8 cellular contexts compared by ENCODE assay signal in genomic region chr5:218457-219289, GRCh38. TPM values are rescaled to one million over a fixed set of nuclear protein-coding genes. Genes with fewer than 3 reads are reported as not detected.
DNase-seq lines count a peak whose midpoint lies in the region; ATAC-seq and TF ChIP-seq lines count a peak whose summit lies in the region.

No MANE protein-coding gene starts in this region.

- peak overlapping the region; percentile 94 for H3K27ac Mint-ChIP-seq in activated CD4-positive, alpha-beta memory T cell treated with anti-CD3 and anti-CD28 coated beads, Interleukin-2, amount 10 ng/mL, durations not matched to agents 7 days and 5 days
- peak overlapping the region; percentile 86 to 98 (median 96) for H3K27ac Mint-ChIP-seq in naive thymus-derived CD8-positive, alpha-beta T cell

- under 1% methylated on average over 30 of the region's 73 CpGs for WGBS in esophagus muscularis mucosa

- CTCF ChIA-PET in activated CD4-positive, alpha-beta memory T cell treated with anti-CD3 and anti-CD28 coated beads, Interleukin-2, amount 10 ng/mL, durations not matched to agents 7 days and 5 days (lab: Charles Lee): interaction anchor here (1.0 to 2.0 kb wide), 6 partner anchors 27 to 228 kb away, joined by 3 to 11 read pairs (median 4); partner anchors contain the start of genes LRRC14B and PDCD6

- peaks cover 45% of the 10 kb centered on the region for H3K36me3 Mint-ChIP-seq in activated CD4-positive, alpha-beta memory T cell treated with anti-CD3 and anti-CD28 coated beads, Interleukin-2, amount 10 ng/mL, durations not matched to agents 7 days and 5 days (ENCODE audit: low read depth)
- H3K36me3 Mint-ChIP-seq in naive thymus-derived CD8-positive, alpha-beta T cell: peaks cover 0 to 31% (median 5%) of the 10 kb centered on the region in 3 donors

- no peak for TF ChIP-seq CTCF in GM12865 (IDR thresholded peaks at IDR 0.05; ENCODE audit: insufficient read depth, low read depth, low read length, missing control alignments)
- peak in 1 of 3 experiments; percentile 9 for TF ChIP-seq CTCF in esophagus muscularis mucosa (IDR thresholded peaks at IDR 0.05)
- no peak for TF ChIP-seq CTCF in vagina (IDR thresholded peaks at IDR 0.05)

- POLR2A ChIA-PET in activated CD4-positive, alpha-beta memory T cell treated with anti-CD3 and anti-CD28 coated beads, Interleukin-2, amount 10 ng/mL, durations not matched to agents 7 days and 5 days (lab: Charles Lee): interaction anchor here (1.0 to 3.0 kb wide), 16 partner anchors 13 to 309 kb away, joined by 3 to 28 read pairs (median 3); partner anchors contain the start of genes LRRC14B and PDCD6
- POLR2A ChIA-PET in naive thymus-derived CD8-positive, alpha-beta T cell (lab: Charles Lee): interaction anchor here (0.8 to 3.6 kb wide), 14 partner anchors 15 to 1582 kb away, joined by 3 to 32 read pairs (median 3); partner anchors contain the start of genes BRD9, PDCD6 and TRIP13

- peaks cover 64% of the 10 kb centered on the region for H3K4me1 Mint-ChIP-seq in activated CD4-positive, alpha-beta memory T cell treated with anti-CD3 and anti-CD28 coated beads, Interleukin-2, amount 10 ng/mL, durations not matched to agents 7 days and 5 days
- peaks cover 20 to 69% (median 65%) of the 10 kb centered on the region in 4 donors for H3K4me1 Mint-ChIP-seq in naive thymus-derived CD8-positive, alpha-beta T cell

- H3K27me3 ChIP-seq in esophagus muscularis mucosa: no peaks in the 10 kb centered on the region
- H3K27me3 ChIP-seq in vagina: no peaks in the 10 kb centered on the region

- no peaks in the 10 kb centered on the region for H3K27me3 Mint-ChIP-seq in activated CD4-positive, alpha-beta memory T cell treated with anti-CD3 and anti-CD28 coated beads, Interleukin-2, amount 10 ng/mL, durations not matched to agents 7 days and 5 days
- H3K27me3 Mint-ChIP-seq in naive thymus-derived CD8-positive, alpha-beta T cell: no peaks in the 10 kb centered on the region

- H3K9me3 ChIP-seq in KOPT-K1 (ENCODE audit: insufficient read depth, low read length, poor library complexity, severe bottlenecking) (no peaks in the 10 kb centered on the region), esophagus muscularis mucosa (no peaks in the 10 kb centered on the region), vagina (no peaks in the 10 kb centered on the region)

- H3K4me3 Mint-ChIP-seq in activated CD4-positive, alpha-beta memory T cell treated with anti-CD3 and anti-CD28 coated beads, Interleukin-2, amount 10 ng/mL, durations not matched to agents 7 days and 5 days: peak overlapping the region; percentile 90
- peak overlapping the region; percentile 90 to 97 (median 95) for H3K4me3 Mint-ChIP-seq in naive thymus-derived CD8-positive, alpha-beta T cell

- TF ChIP-seq POLR2A in esophagus muscularis mucosa (IDR thresholded peaks at IDR 0.05; ENCODE audit: low read depth): no peak
- no peak for TF ChIP-seq POLR2A in vagina (IDR thresholded peaks at IDR 0.05)

- peaks cover 26% of the 10 kb centered on the region for H3K36me3 ChIP-seq in KOPT-K1 (ENCODE audit: insufficient read depth, low read length)
- H3K36me3 ChIP-seq in esophagus muscularis mucosa: peaks cover 0 to 18% (median 4%) of the 10 kb centered on the region in 4 donors
- H3K36me3 ChIP-seq in vagina: no peaks in the 10 kb centered on the region

- H3K9me3 Mint-ChIP-seq in activated CD4-positive, alpha-beta memory T cell treated with anti-CD3 and anti-CD28 coated beads, Interleukin-2, amount 10 ng/mL, durations not matched to agents 7 days and 5 days: no peaks in the 10 kb centered on the region
- no peaks in the 10 kb centered on the region for H3K9me3 Mint-ChIP-seq in naive thymus-derived CD8-positive, alpha-beta T cell

- ATAC-seq in GM21786 (IDR thresholded peaks at IDR 0.05; ENCODE audit: unreplicated experiment): peak; percentile 25
- ATAC-seq in naive thymus-derived CD8-positive, alpha-beta T cell: peak; percentile 9 to 16

- intact Hi-C loops in esophagus muscularis mucosa (cut with DNase I): no loop called here
- intact Hi-C loops in vagina (cut with DNase I): loop anchor here (2.0 kb wide), 1 partner anchor 52 kb away; the partner anchor contains the start of gene PDCD6

- H3K4me3 ChIP-seq in GM12865 (ENCODE audit: low read depth, low read length): peak overlapping the region; percentile 98
- peak overlapping the region; percentile 93 to 99 (median 96) for H3K4me3 ChIP-seq in esophagus muscularis mucosa
- peak overlapping the region; percentile 92 to 100 for H3K4me3 ChIP-seq in vagina

- H3K4me1 ChIP-seq in esophagus muscularis mucosa: peaks cover 32 to 72% (median 65%) of the 10 kb centered on the region in 4 donors
- peaks cover 47% of the 10 kb centered on the region for H3K4me1 ChIP-seq in vagina

- no peak for TF ChIP-seq EP300 in esophagus muscularis mucosa (IDR thresholded peaks at IDR 0.05)

- peak overlapping the region; percentile 83 for H3K27ac ChIP-seq in KOPT-K1 (ENCODE audit: low read depth, low read length, poor library complexity, severe bottlenecking)
- peak overlapping the region; percentile 90 to 94 (median 92) for H3K27ac ChIP-seq in esophagus muscularis mucosa (replicated peaks in 1 of 4)
- H3K27ac ChIP-seq in vagina: peak overlapping the region; percentile 90

- peak; percentile 51 for DNase-seq in GM12865 (ENCODE audit: low read depth)
- peak; percentile 34 for DNase-seq in activated CD4-positive, alpha-beta memory T cell treated with anti-CD3 and anti-CD28 coated beads, Interleukin-2, amount 10 ng/mL, durations not matched to agents 7 days and 5 days
- no peak for DNase-seq in esophagus muscularis mucosa (ENCODE audit: extremely low spot score)
- peak in 5 of 10 donors; percentile 12 to 24 (median 15) for DNase-seq in naive thymus-derived CD8-positive, alpha-beta T cell
- no peak for DNase-seq in vagina (ENCODE audit: extremely low spot score in 2 of 2)
- DNase-seq in occipital lobe (lab: John Stamatoyannopoulos, UW): no peak

RNA-seq across cellular contexts. Expression of gene SDHA, which starts 0.6 kb away (rescaled TPM):
- 100 to 1,000 TPM; 144 to 150 TPM for total RNA-seq in activated CD4-positive, alpha-beta memory T cell treated with anti-CD3 and anti-CD28 coated beads, Interleukin-2, amount 10 ng/mL, durations not matched to agents 7 days and 5 days
- total RNA-seq in esophagus muscularis mucosa: 100 to 1,000 TPM in 3 of 4 donors, 10 to 100 TPM in 1; 86.0 to 150 (median 115) TPM
- total RNA-seq in naive thymus-derived CD8-positive, alpha-beta T cell: 100 to 1,000 TPM; 130 to 137 TPM
- 100 to 1,000 TPM; 160 to 200 (median 165) TPM for polyA plus RNA-seq in naive thymus-derived CD8-positive, alpha-beta T cell
- total RNA-seq in vagina: 84.7 TPM
- 74.4 TPM for total RNA-seq in occipital lobe

RNA-seq across cellular contexts. Expression of gene CCDC127, which starts 0.7 kb away (rescaled TPM):
- total RNA-seq in activated CD4-positive, alpha-beta memory T cell treated with anti-CD3 and anti-CD28 coated beads, Interleukin-2, amount 10 ng/mL, durations not matched to agents 7 days and 5 days: 1 to 10 TPM; 5.6 to 6.5 TPM
- total RNA-seq in esophagus muscularis mucosa (10 to 100 TPM in 2 of 4 donors, 1 to 10 TPM in 2; 5.8 to 11.9 (median 8.6) TPM), vagina (4.2 TPM), occipital lobe (6.7 TPM)
- total RNA-seq in naive thymus-derived CD8-positive, alpha-beta T cell: 10 to 100 TPM in 1 of 2 experiments, 1 to 10 TPM in 1; 8.4 to 10.1 TPM
- 1 to 10 TPM; 3.2 to 4.4 (median 3.5) TPM for polyA plus RNA-seq in naive thymus-derived CD8-positive, alpha-beta T cell

RNA-seq across cellular contexts. Expression of gene LRRC14B, which starts 27.4 kb away (rescaled TPM):
- not detected for total RNA-seq in activated CD4-positive, alpha-beta memory T cell treated with anti-CD3 and anti-CD28 coated beads, Interleukin-2, amount 10 ng/mL, durations not matched to agents 7 days and 5 days
- total RNA-seq in esophagus muscularis mucosa (not detected), vagina (not detected), occipital lobe (not detected)
- total RNA-seq in naive thymus-derived CD8-positive, alpha-beta T cell: not detected
- under 1 TPM in 2 of 3 donors, not detected in 1; 0.13 to 0.31 TPM for polyA plus RNA-seq in naive thymus-derived CD8-positive, alpha-beta T cell

RNA-seq across cellular contexts. Expression of gene PDCD6, which starts 52.8 kb away (rescaled TPM):
- total RNA-seq in activated CD4-positive, alpha-beta memory T cell treated with anti-CD3 and anti-CD28 coated beads, Interleukin-2, amount 10 ng/mL, durations not matched to agents 7 days and 5 days: 10 to 100 TPM; 85.3 to 90.4 TPM
- total RNA-seq in esophagus muscularis mucosa: 10 to 100 TPM; 38.6 to 66.1 (median 56.9) TPM
- 10 to 100 TPM; 92.5 to 98.2 TPM for total RNA-seq in naive thymus-derived CD8-positive, alpha-beta T cell
- 100 to 1,000 TPM; 183 to 223 (median 211) TPM for polyA plus RNA-seq in naive thymus-derived CD8-positive, alpha-beta T cell
- total RNA-seq in vagina: 96.5 TPM
- 63.9 TPM for total RNA-seq in occipital lobe

Comparison
In these comparisons a context has a peak if more than half of its experiments do, and no peak if none do; other contexts are left out.
1. DNase-seq: peak in GM12865 (single experiment) and activated CD4-positive, alpha-beta memory T cell treated with anti-CD3 and anti-CD28 coated beads, Interleukin-2, amount 10 ng/mL, durations not matched to agents 7 days and 5 days (single experiment); none in esophagus muscularis mucosa (single experiment), vagina (0 of 2) and occipital lobe (single experiment).
2. Peak in every context shown above with its lines, with median percentiles within 50 percentile points of each other: H3K4me3 ChIP-seq and H3K27ac ChIP-seq.